17 cellular contexts compared by ENCODE assay signal in genomic region chr6:97790926-97791590, GRCh38.
DNase-seq lines count a peak whose midpoint lies in the region; ATAC-seq and TF ChIP-seq lines count a peak whose summit lies in the region.
"Had no signal": no experiment of that assay in that cellular context is flagged by ENCODE, and none has a peak within 500 bp of the region (broad histone marks: within the 10 kb centered on the region; RNA-seq: fewer than 3 reads in every experiment).

No MANE protein-coding gene starts in this region.

- H3K36me3 Mint-ChIP-seq in endodermal cell (ENCODE audit: low read depth) = peaks cover 10% of the 10 kb centered on the region
- H3K36me3 Mint-ChIP-seq: CD8-positive, alpha-beta memory T cell had no signal

- H3K27ac ChIP-seq in PC-9 (no peak overlapping the region), endodermal cell (ENCODE audit: low read depth, low read length) (no peak overlapping the region), spleen (no peak overlapping the region), suprapubic skin (no peak overlapping the region)
- H3K27ac ChIP-seq: A549, BLaER1, HL-60 had no signal

- peak overlapping the region; percentile 64 for H2AFZ ChIP-seq in PC-9

- H3K9ac ChIP-seq in endodermal cell (ENCODE audit: extremely low read depth, low read length, poor library complexity, severe bottlenecking) = no peak overlapping the region
- H3K9ac ChIP-seq: BLaER1 had no signal

- H3K4me2 ChIP-seq in PC-9 = no peak overlapping the region
- H3K4me2 ChIP-seq: A549, BLaER1 had no signal

- H3K36me3 ChIP-seq in PC-9 (ENCODE audit: low read depth) = no peaks in the 10 kb centered on the region
- no peaks in the 10 kb centered on the region for H3K36me3 ChIP-seq in endodermal cell (ENCODE audit: control insufficient read depth, insufficient read depth, low read length)
- H3K36me3 ChIP-seq in spleen = no peaks in the 10 kb centered on the region
- no peaks in the 10 kb centered on the region for H3K36me3 ChIP-seq in suprapubic skin
- H3K36me3 ChIP-seq: BLaER1 had no signal

- no peak overlapping the region for H3K27ac Mint-ChIP-seq in endodermal cell
- H3K27ac Mint-ChIP-seq: CD8-positive, alpha-beta memory T cell; HFFc6 had no signal

- ATAC-seq in GM21360 (IDR thresholded peaks at IDR 0.05; ENCODE audit: unreplicated experiment) (no peak), HG02970 (IDR thresholded peaks at IDR 0.05; ENCODE audit: low FRiP score, unreplicated experiment) (no peak)
- ATAC-seq: A549 had no signal

- peaks cover 36% of the 10 kb centered on the region for H3K9me3 Mint-ChIP-seq in endodermal cell

- no peaks in the 10 kb centered on the region; the same call in 1 of the 2 replicates for H3K9me2 ChIP-seq in PC-9 (ENCODE audit: insufficient read depth)

- TF ChIP-seq POLR2A in spleen (IDR thresholded peaks at IDR 0.05) (no peak), suprapubic skin (IDR thresholded peaks at IDR 0.05) (no peak)

- H3K79me2 ChIP-seq in PC-9 (ENCODE audit: low read depth) = no peaks in the 10 kb centered on the region

- no peak for TF ChIP-seq CTCF in PC-9 (conservative IDR thresholded peaks at IDR 0.05)
- TF ChIP-seq CTCF in endodermal cell (conservative IDR thresholded peaks at IDR 0.05) = no peak
- TF ChIP-seq CTCF in spleen (IDR thresholded peaks at IDR 0.05 in 8 of 11, conservative IDR thresholded peaks at IDR 0.05 in 3 of 11) = no peak
- no peak for TF ChIP-seq CTCF in suprapubic skin (IDR thresholded peaks at IDR 0.05)

- H3F3A ChIP-seq in PC-9 (ENCODE audit: insufficient read depth, low read depth) = no peaks in the 10 kb centered on the region

- DNase-seq in PC-9 = no peak
- DNase-seq in endodermal cell = no peak
- DNase-seq in spleen = peak; percentile 56
- no peak for DNase-seq in suprapubic skin (ENCODE audit: low spot score in 2 of 2)
- DNase-seq: AML-193; Caco-2; CD8-positive, alpha-beta memory T cell; DND-41; GDM1; GOT3; HCEC 1CT; HFFc6 had no signal

- TF ChIP-seq EP300 in suprapubic skin (IDR thresholded peaks at IDR 0.05) = no peak

- H3K27me3 ChIP-seq in PC-9 (ENCODE audit: insufficient read depth, low read depth) = no peaks in the 10 kb centered on the region
- H3K27me3 ChIP-seq in endodermal cell (ENCODE audit: control insufficient read depth, insufficient read depth, low read length, poor library complexity, severe bottlenecking) = no peaks in the 10 kb centered on the region
- H3K27me3 ChIP-seq in spleen (replicated peaks in 1 of 7) = no peaks in the 10 kb centered on the region
- H3K27me3 ChIP-seq in suprapubic skin = no peaks in the 10 kb centered on the region
- H3K27me3 ChIP-seq: BLaER1 had no signal

- intact Hi-C loops in PC-9 (cut with micrococcal nuclease; ENCODE audit: unreplicated experiment) = no loop called here
- intact Hi-C loops in spleen (cut with DNase I; ENCODE audit: low total_unique reads) = no loop called here

- H3K4me3 ChIP-seq in PC-9 = no peak overlapping the region
- H3K4me3 ChIP-seq in endodermal cell (ENCODE audit: low read length) = peak overlapping the region; percentile 29
- no peak overlapping the region for H3K4me3 ChIP-seq in spleen
- H3K4me3 ChIP-seq in suprapubic skin = no peak overlapping the region
- H3K4me3 ChIP-seq: A549, BLaER1 had no signal

- H3K9me3 ChIP-seq in PC-9 (ENCODE audit: insufficient read depth, low read depth) (no peaks in the 10 kb centered on the region; the same call in 1 of the 2 replicates), endodermal cell (ENCODE audit: control insufficient read depth, low read length) (peaks cover 34% of the 10 kb centered on the region), spleen (peaks cover 0 to 24% (median 11%) of the 10 kb centered on the region in 8 donors), suprapubic skin (no peaks in the 10 kb centered on the region)
- H3K9me3 ChIP-seq: A549 had no signal

- CTCF ChIA-PET in PC-9 (lab: Charles Lee) = no interaction called here

- no peaks in the 10 kb centered on the region for H3K4me1 Mint-ChIP-seq in endodermal cell
- H3K4me1 Mint-ChIP-seq: CD8-positive, alpha-beta memory T cell had no signal

- no peak overlapping the region for H3K4me3 Mint-ChIP-seq in endodermal cell
- H3K4me3 Mint-ChIP-seq: CD8-positive, alpha-beta memory T cell; HFFc6 had no signal

- H4K20me1 ChIP-seq in PC-9 (ENCODE audit: insufficient read depth) = no peaks in the 10 kb centered on the region
- H4K20me1 ChIP-seq: BLaER1 had no signal

- WGBS in endodermal cell (ENCODE audit: insufficient coverage in 1 of 2, insufficient read length in 1 of 2), 2 experiments = 94 to 100% methylated on average over 12 to 20 of the region's 20 CpGs
- WGBS in spleen, 5 donors = 80 to 92% (median 89%) methylated on average over 18 to 20 of the region's 20 CpGs
- 90% methylated on average over 19 of the region's 20 CpGs for whole genome bisulfite sequencing in suprapubic skin

- BruUV-seq in PC-9 (replicated peaks; lab: Mats Ljungman, UMichigan) = no TSS peak

- POLR2A ChIA-PET in PC-9 (lab: Charles Lee; ENCODE audit: unreplicated experiment) = no interaction called here

- H3K27me3 Mint-ChIP-seq in endodermal cell (ENCODE audit: insufficient read depth) = no peaks in the 10 kb centered on the region
- H3K27me3 Mint-ChIP-seq: CD8-positive, alpha-beta memory T cell had no signal

- H3K4me1 ChIP-seq in PC-9 (replicated peaks; ENCODE audit: insufficient read depth) = no peaks in the 10 kb centered on the region
- no peaks in the 10 kb centered on the region for H3K4me1 ChIP-seq in endodermal cell (ENCODE audit: control insufficient read depth, insufficient read depth, low read length)
- H3K4me1 ChIP-seq in spleen = no peaks in the 10 kb centered on the region
- no peaks in the 10 kb centered on the region for H3K4me1 ChIP-seq in suprapubic skin
- H3K4me1 ChIP-seq: A549, BLaER1, Caco-2 had no signal
